1 cellular context compared by ENCODE assay signal in the genomic region with DNA sequence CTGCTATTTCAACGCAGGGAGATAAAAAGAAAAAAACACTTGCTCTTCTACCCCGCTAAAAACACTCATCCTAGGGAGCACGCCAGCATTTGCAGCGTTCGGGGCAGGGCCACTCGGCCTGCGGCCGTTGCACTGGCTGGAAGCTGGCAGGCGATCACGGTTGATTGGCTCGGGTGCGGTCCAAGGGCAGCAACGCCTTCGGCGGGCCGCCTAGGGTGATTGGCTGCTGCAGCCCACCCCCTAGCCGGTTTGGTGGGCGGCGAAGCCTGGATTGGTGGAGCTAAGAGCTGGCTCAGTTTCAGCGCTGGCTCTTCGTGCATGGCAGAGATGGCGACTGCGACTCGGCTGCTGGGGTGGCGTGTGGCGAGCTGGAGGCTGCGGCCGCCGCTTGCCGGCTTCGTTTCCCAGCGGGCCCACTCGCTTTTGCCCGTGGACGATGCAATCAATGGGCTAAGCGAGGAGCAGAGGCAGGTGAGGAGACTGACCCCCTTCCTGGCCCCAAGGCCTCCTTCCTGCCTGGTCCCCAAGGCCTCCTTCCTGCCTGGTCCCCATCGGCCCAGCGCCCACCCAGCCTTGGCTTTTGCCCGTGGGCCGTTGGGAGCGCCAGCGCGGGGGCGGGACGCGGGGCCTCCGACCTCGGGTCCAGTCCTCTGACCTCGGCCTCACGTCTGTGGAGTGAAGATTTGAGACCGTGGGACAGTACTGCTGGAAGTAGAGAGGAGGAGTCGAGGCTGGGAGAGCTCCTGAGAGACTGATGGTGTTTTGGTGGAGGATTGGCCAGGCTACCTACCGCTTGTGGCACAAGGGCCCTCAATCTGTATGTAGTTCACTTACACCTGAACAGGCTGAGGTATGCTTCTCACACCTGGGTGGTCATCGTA.
A peak's percentile ranks its signal among the peaks of the same experiment; 100 is the strongest.
TF ChIP-seq lines count a peak whose summit lies in the region.

Gene IVD (plus strand): TSS at position 295 of the 881 bp plus-strand sequence. CDS start 33 bp downstream, at position 328.

TF ChIP-seq in HepG2, 621 proteins besides CTCF, POLR2A, EP300 and RAD21 (continued from another document and continues in another):
- TF ChIP-seq, protein P1, sequence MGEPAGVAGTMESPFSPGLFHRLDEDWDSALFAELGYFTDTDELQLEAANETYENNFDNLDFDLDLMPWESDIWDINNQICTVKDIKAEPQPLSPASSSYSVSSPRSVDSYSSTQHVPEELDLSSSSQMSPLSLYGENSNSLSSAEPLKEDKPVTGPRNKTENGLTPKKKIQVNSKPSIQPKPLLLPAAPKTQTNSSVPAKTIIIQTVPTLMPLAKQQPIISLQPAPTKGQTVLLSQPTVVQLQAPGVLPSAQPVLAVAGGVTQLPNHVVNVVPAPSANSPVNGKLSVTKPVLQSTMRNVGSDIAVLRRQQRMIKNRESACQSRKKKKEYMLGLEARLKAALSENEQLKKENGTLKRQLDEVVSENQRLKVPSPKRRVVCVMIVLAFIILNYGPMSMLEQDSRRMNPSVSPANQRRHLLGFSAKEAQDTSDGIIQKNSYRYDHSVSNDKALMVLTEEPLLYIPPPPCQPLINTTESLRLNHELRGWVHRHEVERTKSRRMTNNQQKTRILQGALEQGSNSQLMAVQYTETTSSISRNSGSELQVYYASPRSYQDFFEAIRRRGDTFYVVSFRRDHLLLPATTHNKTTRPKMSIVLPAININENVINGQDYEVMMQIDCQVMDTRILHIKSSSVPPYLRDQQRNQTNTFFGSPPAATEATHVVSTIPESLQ (CRISPR knock-in tag; conservative IDR thresholded peaks at IDR 0.05): no peak
- no peak for TF ChIP-seq SMC3 (IDR thresholded peaks at IDR 0.05; ENCODE audit: low read length)
- TF ChIP-seq HNRNPK (IDR thresholded peaks at IDR 0.05; ENCODE audit: low read depth, low read length, poor library complexity, severe bottlenecking): no peak
- peak; percentile 82 for TF ChIP-seq ZNF770 (CRISPR knock-in tag; IDR thresholded peaks at IDR 0.05)
- TF ChIP-seq ISX (CRISPR knock-in tag; conservative IDR thresholded peaks at IDR 0.05): no peak
- TF ChIP-seq TARDBP (CRISPR knock-in tag; IDR thresholded peaks at IDR 0.05): peak; percentile 66
- TF ChIP-seq ZSCAN21 (CRISPR knock-in tag; IDR thresholded peaks at IDR 0.05; ENCODE audit: borderline replicate concordance): peak; percentile 95
- no peak; the same call in 1 of the 2 replicates for TF ChIP-seq ZBTB25 (CRISPR knock-in tag; IDR thresholded peaks at IDR 0.05)
- TF ChIP-seq, protein P2, sequence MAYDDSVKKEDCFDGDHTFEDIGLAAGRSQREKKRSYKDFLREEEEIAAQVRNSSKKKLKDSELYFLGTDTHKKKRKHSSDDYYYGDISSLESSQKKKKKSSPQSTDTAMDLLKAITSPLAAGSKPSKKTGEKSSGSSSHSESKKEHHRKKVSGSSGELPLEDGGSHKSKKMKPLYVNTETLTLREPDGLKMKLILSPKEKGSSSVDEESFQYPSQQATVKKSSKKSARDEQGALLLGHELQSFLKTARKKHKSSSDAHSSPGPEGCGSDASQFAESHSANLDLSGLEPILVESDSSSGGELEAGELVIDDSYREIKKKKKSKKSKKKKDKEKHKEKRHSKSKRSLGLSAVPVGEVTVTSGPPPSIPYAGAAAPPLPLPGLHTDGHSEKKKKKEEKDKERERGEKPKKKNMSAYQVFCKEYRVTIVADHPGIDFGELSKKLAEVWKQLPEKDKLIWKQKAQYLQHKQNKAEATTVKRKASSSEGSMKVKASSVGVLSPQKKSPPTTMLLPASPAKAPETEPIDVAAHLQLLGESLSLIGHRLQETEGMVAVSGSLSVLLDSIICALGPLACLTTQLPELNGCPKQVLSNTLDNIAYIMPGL (CRISPR knock-in tag; IDR thresholded peaks at IDR 0.05; ENCODE audit: borderline replicate concordance in 1 of 2, low read depth in 1 of 2): peak; percentile 63 to 74; a peak in 3 of 4 replicates
- peak; percentile 85 for TF ChIP-seq ZNF350 (CRISPR knock-in tag; IDR thresholded peaks at IDR 0.05; ENCODE audit: borderline replicate concordance, low read depth)
- TF ChIP-seq ZNF678 (CRISPR knock-in tag; IDR thresholded peaks at IDR 0.05): no peak
- TF ChIP-seq ZNF773 (CRISPR knock-in tag; IDR thresholded peaks at IDR 0.05; ENCODE audit: borderline replicate concordance): 0 out of 2 replicates have a peak, but pooled peaks have one; percentile 52
- TF ChIP-seq ASH2L (IDR thresholded peaks at IDR 0.05; ENCODE audit: insufficient read length, low read depth, low read length): peak; percentile 77
- TF ChIP-seq ZNF256 (CRISPR knock-in tag; conservative IDR thresholded peaks at IDR 0.05): no peak
- TF ChIP-seq ZKSCAN1 (IDR thresholded peaks at IDR 0.05; ENCODE audit: low read length): no peak
- peak; percentile 65; the same call in 1 of the 2 replicates for TF ChIP-seq ZBTB20 (CRISPR knock-in tag; IDR thresholded peaks at IDR 0.05; ENCODE audit: borderline replicate concordance, low read depth)
- TF ChIP-seq CHD4 (IDR thresholded peaks at IDR 0.05; ENCODE audit: borderline replicate concordance, low read length): no peak
- TF ChIP-seq ZNF672 (CRISPR knock-in tag; IDR thresholded peaks at IDR 0.05): no peak
- TF ChIP-seq, protein P3, sequence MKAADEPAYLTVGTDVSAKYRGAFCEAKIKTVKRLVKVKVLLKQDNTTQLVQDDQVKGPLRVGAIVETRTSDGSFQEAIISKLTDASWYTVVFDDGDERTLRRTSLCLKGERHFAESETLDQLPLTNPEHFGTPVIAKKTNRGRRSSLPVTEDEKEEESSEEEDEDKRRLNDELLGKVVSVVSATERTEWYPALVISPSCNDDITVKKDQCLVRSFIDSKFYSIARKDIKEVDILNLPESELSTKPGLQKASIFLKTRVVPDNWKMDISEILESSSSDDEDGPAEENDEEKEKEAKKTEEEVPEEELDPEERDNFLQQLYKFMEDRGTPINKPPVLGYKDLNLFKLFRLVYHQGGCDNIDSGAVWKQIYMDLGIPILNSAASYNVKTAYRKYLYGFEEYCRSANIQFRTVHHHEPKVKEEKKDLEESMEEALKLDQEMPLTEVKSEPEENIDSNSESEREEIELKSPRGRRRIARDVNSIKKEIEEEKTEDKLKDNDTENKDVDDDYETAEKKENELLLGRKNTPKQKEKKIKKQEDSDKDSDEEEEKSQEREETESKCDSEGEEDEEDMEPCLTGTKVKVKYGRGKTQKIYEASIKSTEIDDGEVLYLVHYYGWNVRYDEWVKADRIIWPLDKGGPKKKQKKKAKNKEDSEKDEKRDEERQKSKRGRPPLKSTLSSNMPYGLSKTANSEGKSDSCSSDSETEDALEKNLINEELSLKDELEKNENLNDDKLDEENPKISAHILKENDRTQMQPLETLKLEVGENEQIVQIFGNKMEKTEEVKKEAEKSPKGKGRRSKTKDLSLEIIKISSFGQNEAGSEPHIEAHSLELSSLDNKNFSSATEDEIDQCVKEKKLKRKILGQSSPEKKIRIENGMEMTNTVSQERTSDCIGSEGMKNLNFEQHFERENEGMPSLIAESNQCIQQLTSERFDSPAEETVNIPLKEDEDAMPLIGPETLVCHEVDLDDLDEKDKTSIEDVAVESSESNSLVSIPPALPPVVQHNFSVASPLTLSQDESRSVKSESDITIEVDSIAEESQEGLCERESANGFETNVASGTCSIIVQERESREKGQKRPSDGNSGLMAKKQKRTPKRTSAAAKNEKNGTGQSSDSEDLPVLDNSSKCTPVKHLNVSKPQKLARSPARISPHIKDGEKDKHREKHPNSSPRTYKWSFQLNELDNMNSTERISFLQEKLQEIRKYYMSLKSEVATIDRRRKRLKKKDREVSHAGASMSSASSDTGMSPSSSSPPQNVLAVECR (CRISPR knock-in tag; IDR thresholded peaks at IDR 0.05; ENCODE audit: borderline replicate concordance): peak; percentile 94
- TF ChIP-seq ZNF136 (CRISPR knock-in tag; IDR thresholded peaks at IDR 0.05; ENCODE audit: low read depth): peak; percentile 41; the same call in 1 of the 2 replicates
- TF ChIP-seq RARG (CRISPR knock-in tag; IDR thresholded peaks at IDR 0.05; ENCODE audit: low read depth): 0 out of 2 replicates have a peak, but pooled peaks have one; percentile 14
- TF ChIP-seq ZNF790 (CRISPR knock-in tag; IDR thresholded peaks at IDR 0.05; ENCODE audit: borderline replicate concordance): peak; percentile 67; the same call in 1 of the 2 replicates
- 0 out of 2 replicates have a peak, but pooled peaks have one; percentile 44 for TF ChIP-seq ZFP41 (CRISPR knock-in tag; IDR thresholded peaks at IDR 0.05; ENCODE audit: borderline replicate concordance)
- TF ChIP-seq, protein P4, sequence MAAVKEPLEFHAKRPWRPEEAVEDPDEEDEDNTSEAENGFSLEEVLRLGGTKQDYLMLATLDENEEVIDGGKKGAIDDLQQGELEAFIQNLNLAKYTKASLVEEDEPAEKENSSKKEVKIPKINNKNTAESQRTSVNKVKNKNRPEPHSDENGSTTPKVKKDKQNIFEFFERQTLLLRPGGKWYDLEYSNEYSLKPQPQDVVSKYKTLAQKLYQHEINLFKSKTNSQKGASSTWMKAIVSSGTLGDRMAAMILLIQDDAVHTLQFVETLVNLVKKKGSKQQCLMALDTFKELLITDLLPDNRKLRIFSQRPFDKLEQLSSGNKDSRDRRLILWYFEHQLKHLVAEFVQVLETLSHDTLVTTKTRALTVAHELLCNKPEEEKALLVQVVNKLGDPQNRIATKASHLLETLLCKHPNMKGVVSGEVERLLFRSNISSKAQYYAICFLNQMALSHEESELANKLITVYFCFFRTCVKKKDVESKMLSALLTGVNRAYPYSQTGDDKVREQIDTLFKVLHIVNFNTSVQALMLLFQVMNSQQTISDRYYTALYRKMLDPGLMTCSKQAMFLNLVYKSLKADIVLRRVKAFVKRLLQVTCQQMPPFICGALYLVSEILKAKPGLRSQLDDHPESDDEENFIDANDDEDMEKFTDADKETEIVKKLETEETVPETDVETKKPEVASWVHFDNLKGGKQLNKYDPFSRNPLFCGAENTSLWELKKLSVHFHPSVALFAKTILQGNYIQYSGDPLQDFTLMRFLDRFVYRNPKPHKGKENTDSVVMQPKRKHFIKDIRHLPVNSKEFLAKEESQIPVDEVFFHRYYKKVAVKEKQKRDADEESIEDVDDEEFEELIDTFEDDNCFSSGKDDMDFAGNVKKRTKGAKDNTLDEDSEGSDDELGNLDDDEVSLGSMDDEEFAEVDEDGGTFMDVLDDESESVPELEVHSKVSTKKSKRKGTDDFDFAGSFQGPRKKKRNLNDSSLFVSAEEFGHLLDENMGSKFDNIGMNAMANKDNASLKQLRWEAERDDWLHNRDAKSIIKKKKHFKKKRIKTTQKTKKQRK (IDR thresholded peaks at IDR 0.05; ENCODE audit: low read length): no peak
- TF ChIP-seq THAP9 (CRISPR knock-in tag; IDR thresholded peaks at IDR 0.05; ENCODE audit: borderline replicate concordance): peak; percentile 83
- peak; percentile 62; the same call in 1 of the 2 replicates for TF ChIP-seq ZNF337 (CRISPR knock-in tag; IDR thresholded peaks at IDR 0.05; ENCODE audit: borderline replicate concordance, low read depth)
- 0 out of 2 replicates have a peak, but pooled peaks have one; percentile 6 for TF ChIP-seq FOXA3 (CRISPR knock-in tag; IDR thresholded peaks at IDR 0.05)
- TF ChIP-seq KDM3A (CRISPR knock-in tag; IDR thresholded peaks at IDR 0.05; ENCODE audit: low read depth): 0 out of 2 replicates have a peak, but pooled peaks have one; percentile 52
- TF ChIP-seq SMAD1 (CRISPR knock-in tag; IDR thresholded peaks at IDR 0.05; ENCODE audit: borderline replicate concordance, low read depth): 0 out of 2 replicates have a peak, but pooled peaks have one; percentile 71
